ENCODE assay signal across 1 cellular context in the genomic region with DNA sequence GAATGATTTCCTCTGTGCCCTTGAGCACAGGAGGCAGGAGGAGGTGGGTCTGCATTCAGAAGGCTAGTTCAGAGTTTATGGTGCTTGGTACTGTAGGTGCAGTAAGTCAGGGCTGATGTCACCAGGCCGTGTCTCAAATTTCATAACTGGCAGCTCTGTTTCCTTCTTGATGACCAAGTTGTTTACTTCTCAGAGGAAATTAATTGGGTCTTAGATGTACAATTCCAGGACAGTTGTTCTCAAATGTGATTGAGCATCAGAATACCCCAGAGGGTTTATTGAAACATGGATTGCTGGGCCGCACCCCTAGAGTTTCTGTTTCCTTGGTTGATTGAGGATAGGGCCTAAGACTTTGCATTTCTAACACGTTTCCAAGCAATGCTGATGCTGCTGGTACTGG.
TF ChIP-seq lines count a peak whose summit lies in the region.

No MANE protein-coding gene starts in this region.

TF ChIP-seq in HEK293, 187 proteins besides CTCF, POLR2A, EP300 and RAD21 (continued from another document):
- peak; percentile 24; the same call in 1 of the 2 replicates for TF ChIP-seq ZNF843 (tag by site-specific recombination; IDR thresholded peaks at IDR 0.05)
- peak; percentile 75 for TF ChIP-seq ZFP69B (tag by site-specific recombination; IDR thresholded peaks at IDR 0.05)
- TF ChIP-seq ZNF677 (tag by site-specific recombination; IDR thresholded peaks at IDR 0.05), result no peak
- no peak for TF ChIP-seq ZNF555 (tag by site-specific recombination; conservative IDR thresholded peaks at IDR 0.05)
- peak; percentile 77 for TF ChIP-seq FEZF1 (tag by site-specific recombination; IDR thresholded peaks at IDR 0.05)
- TF ChIP-seq, protein P1, sequence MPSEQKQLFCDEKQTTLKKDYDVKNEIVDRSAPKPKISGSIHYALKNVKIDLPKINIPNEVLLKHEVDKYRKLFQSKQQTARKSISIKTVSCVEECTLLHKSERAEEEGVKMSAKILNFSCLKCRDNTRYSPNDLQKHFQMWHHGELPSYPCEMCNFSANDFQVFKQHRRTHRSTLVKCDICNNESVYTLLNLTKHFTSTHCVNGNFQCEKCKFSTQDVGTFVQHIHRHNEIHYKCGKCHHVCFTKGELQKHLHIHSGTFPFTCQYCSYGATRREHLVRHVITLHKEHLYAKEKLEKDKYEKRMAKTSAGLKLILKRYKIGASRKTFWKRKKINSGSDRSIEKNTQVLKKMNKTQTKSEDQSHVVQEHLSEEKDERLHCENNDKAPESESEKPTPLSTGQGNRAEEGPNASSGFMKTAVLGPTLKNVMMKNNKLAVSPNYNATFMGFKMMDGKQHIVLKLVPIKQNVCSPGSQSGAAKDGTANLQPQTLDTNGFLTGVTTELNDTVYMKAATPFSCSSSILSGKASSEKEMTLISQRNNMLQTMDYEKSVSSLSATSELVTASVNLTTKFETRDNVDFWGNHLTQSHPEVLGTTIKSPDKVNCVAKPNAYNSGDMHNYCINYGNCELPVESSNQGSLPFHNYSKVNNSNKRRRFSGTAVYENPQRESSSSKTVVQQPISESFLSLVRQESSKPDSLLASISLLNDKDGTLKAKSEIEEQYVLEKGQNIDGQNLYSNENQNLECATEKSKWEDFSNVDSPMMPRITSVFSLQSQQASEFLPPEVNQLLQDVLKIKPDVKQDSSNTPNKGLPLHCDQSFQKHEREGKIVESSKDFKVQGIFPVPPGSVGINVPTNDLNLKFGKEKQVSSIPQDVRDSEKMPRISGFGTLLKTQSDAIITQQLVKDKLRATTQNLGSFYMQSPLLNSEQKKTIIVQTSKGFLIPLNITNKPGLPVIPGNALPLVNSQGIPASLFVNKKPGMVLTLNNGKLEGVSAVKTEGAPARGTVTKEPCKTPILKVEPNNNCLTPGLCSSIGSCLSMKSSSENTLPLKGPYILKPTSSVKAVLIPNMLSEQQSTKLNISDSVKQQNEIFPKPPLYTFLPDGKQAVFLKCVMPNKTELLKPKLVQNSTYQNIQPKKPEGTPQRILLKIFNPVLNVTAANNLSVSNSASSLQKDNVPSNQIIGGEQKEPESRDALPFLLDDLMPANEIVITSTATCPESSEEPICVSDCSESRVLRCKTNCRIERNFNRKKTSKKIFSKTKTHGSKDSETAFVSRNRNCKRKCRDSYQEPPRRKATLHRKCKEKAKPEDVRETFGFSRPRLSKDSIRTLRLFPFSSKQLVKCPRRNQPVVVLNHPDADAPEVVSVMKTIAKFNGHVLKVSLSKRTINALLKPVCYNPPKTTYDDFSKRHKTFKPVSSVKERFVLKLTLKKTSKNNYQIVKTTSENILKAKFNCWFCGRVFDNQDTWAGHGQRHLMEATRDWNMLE (tag by site-specific recombination; conservative IDR thresholded peaks at IDR 0.05; ENCODE audit: low read depth), result no peak
- peak; percentile 84; the same call in 1 of the 2 replicates for TF ChIP-seq ZNF660 (tag by site-specific recombination; IDR thresholded peaks at IDR 0.05)
- TF ChIP-seq ZNF776 (tag by site-specific recombination; IDR thresholded peaks at IDR 0.05; ENCODE audit: borderline replicate concordance), result no peak
- TF ChIP-seq ZBTB8A (tag by site-specific recombination; IDR thresholded peaks at IDR 0.05), result no peak
- 0 out of 2 replicates have a peak, but pooled peaks have one; percentile 18 for TF ChIP-seq IKZF3 (tag by site-specific recombination; IDR thresholded peaks at IDR 0.05)
- TF ChIP-seq, protein P2, sequence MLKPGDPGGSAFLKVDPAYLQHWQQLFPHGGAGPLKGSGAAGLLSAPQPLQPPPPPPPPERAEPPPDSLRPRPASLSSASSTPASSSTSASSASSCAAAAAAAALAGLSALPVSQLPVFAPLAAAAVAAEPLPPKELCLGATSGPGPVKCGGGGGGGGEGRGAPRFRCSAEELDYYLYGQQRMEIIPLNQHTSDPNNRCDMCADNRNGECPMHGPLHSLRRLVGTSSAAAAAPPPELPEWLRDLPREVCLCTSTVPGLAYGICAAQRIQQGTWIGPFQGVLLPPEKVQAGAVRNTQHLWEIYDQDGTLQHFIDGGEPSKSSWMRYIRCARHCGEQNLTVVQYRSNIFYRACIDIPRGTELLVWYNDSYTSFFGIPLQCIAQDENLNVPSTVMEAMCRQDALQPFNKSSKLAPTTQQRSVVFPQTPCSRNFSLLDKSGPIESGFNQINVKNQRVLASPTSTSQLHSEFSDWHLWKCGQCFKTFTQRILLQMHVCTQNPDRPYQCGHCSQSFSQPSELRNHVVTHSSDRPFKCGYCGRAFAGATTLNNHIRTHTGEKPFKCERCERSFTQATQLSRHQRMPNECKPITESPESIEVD (tag by site-specific recombination; IDR thresholded peaks at IDR 0.05), result peak; percentile 46; the same call in 1 of the 2 replicates
- TF ChIP-seq, protein P3, sequence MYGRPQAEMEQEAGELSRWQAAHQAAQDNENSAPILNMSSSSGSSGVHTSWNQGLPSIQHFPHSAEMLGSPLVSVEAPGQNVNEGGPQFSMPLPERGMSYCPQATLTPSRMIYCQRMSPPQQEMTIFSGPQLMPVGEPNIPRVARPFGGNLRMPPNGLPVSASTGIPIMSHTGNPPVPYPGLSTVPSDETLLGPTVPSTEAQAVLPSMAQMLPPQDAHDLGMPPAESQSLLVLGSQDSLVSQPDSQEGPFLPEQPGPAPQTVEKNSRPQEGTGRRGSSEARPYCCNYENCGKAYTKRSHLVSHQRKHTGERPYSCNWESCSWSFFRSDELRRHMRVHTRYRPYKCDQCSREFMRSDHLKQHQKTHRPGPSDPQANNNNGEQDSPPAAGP (tag by site-specific recombination; IDR thresholded peaks at IDR 0.05), result 0 out of 2 replicates have a peak, but pooled peaks have one; percentile 33
- no peak for TF ChIP-seq GLI2 (tag by site-specific recombination; IDR thresholded peaks at IDR 0.05; ENCODE audit: borderline replicate concordance, low read depth)
- no peak for TF ChIP-seq GLI4 (tag by site-specific recombination; IDR thresholded peaks at IDR 0.05)
- TF ChIP-seq ZNF394 (tag by site-specific recombination; IDR thresholded peaks at IDR 0.05; ENCODE audit: borderline replicate concordance), result no peak
- TF ChIP-seq, protein P4, sequence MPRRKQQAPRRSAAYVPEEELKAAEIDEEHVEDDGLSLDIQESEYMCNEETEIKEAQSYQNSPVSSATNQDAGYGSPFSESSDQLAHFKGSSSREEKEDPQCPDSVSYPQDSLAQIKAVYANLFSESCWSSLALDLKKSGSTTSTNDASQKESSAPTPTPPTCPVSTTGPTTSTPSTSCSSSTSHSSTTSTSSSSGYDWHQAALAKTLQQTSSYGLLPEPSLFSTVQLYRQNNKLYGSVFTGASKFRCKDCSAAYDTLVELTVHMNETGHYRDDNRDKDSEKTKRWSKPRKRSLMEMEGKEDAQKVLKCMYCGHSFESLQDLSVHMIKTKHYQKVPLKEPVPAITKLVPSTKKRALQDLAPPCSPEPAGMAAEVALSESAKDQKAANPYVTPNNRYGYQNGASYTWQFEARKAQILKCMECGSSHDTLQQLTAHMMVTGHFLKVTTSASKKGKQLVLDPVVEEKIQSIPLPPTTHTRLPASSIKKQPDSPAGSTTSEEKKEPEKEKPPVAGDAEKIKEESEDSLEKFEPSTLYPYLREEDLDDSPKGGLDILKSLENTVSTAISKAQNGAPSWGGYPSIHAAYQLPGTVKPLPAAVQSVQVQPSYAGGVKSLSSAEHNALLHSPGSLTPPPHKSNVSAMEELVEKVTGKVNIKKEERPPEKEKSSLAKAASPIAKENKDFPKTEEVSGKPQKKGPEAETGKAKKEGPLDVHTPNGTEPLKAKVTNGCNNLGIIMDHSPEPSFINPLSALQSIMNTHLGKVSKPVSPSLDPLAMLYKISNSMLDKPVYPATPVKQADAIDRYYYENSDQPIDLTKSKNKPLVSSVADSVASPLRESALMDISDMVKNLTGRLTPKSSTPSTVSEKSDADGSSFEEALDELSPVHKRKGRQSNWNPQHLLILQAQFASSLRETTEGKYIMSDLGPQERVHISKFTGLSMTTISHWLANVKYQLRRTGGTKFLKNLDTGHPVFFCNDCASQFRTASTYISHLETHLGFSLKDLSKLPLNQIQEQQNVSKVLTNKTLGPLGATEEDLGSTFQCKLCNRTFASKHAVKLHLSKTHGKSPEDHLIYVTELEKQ (tag by site-specific recombination; IDR thresholded peaks at IDR 0.05; ENCODE audit: borderline replicate concordance), result peak; percentile 38; the same call in 1 of the 2 replicates
- TF ChIP-seq SP7 (tag by site-specific recombination; IDR thresholded peaks at IDR 0.05), result peak; percentile 70
- no peak for TF ChIP-seq ZNF747 (tag by site-specific recombination; IDR thresholded peaks at IDR 0.05)
- TF ChIP-seq, protein P5, sequence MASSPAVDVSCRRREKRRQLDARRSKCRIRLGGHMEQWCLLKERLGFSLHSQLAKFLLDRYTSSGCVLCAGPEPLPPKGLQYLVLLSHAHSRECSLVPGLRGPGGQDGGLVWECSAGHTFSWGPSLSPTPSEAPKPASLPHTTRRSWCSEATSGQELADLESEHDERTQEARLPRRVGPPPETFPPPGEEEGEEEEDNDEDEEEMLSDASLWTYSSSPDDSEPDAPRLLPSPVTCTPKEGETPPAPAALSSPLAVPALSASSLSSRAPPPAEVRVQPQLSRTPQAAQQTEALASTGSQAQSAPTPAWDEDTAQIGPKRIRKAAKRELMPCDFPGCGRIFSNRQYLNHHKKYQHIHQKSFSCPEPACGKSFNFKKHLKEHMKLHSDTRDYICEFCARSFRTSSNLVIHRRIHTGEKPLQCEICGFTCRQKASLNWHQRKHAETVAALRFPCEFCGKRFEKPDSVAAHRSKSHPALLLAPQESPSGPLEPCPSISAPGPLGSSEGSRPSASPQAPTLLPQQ (tag by site-specific recombination; IDR thresholded peaks at IDR 0.05), result peak; percentile 79
- TF ChIP-seq, protein P6, sequence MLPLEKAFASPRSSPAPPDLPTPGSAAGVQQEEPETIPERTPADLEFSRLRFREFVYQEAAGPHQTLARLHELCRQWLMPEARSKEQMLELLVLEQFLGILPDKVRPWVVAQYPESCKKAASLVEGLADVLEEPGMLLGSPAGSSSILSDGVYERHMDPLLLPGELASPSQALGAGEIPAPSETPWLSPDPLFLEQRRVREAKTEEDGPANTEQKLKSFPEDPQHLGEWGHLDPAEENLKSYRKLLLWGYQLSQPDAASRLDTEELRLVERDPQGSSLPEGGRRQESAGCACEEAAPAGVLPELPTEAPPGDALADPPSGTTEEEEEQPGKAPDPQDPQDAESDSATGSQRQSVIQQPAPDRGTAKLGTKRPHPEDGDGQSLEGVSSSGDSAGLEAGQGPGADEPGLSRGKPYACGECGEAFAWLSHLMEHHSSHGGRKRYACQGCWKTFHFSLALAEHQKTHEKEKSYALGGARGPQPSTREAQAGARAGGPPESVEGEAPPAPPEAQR (tag by site-specific recombination; IDR thresholded peaks at IDR 0.05), result no peak
- TF ChIP-seq, protein P7, sequence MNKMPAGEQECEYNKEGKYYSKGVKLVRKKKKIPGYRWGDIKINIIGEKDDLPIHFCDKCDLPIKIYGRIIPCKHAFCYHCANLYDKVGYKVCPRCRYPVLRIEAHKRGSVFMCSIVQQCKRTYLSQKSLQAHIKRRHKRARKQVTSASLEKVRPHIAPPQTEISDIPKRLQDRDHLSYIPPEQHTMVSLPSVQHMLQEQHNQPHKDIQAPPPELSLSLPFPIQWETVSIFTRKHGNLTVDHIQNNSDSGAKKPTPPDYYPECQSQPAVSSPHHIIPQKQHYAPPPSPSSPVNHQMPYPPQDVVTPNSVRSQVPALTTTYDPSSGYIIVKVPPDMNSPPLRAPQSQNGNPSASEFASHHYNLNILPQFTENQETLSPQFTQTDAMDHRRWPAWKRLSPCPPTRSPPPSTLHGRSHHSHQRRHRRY (tag by site-specific recombination; IDR thresholded peaks at IDR 0.05), result no peak
- no peak for TF ChIP-seq ZNF324 (tag by site-specific recombination; IDR thresholded peaks at IDR 0.05)
- TF ChIP-seq ZNF624 (tag by site-specific recombination; IDR thresholded peaks at IDR 0.05), result no peak
- TF ChIP-seq ZXDB (tag by site-specific recombination; IDR thresholded peaks at IDR 0.05), result peak; percentile 54; the same call in 1 of the 2 replicates
- TF ChIP-seq ZNF423 (tag by site-specific recombination; IDR thresholded peaks at IDR 0.05), result no peak
- TF ChIP-seq, protein P8, sequence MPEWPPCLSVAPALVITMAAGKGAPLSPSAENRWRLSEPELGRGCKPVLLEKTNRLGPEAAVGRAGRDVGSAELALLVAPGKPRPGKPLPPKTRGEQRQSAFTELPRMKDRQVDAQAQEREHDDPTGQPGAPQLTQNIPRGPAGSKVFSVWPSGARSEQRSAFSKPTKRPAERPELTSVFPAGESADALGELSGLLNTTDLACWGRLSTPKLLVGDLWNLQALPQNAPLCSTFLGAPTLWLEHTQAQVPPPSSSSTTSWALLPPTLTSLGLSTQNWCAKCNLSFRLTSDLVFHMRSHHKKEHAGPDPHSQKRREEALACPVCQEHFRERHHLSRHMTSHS (tag by site-specific recombination; IDR thresholded peaks at IDR 0.05), result no peak
- no peak for TF ChIP-seq ZNF341 (tag by site-specific recombination; IDR thresholded peaks at IDR 0.05; ENCODE audit: low read depth)
- 0 out of 2 replicates have a peak, but pooled peaks have one; percentile 35 for TF ChIP-seq ZNF24 (tag by site-specific recombination; IDR thresholded peaks at IDR 0.05)
- TF ChIP-seq ZNF366 (tag by site-specific recombination; conservative IDR thresholded peaks at IDR 0.05), result peak; percentile 64
- TF ChIP-seq ZNF248 (tag by site-specific recombination; IDR thresholded peaks at IDR 0.05), result no peak
- peak; percentile 72 for TF ChIP-seq OSR2 (tag by site-specific recombination; IDR thresholded peaks at IDR 0.05)
- no peak for TF ChIP-seq ZNF221 (tag by site-specific recombination; IDR thresholded peaks at IDR 0.05; ENCODE audit: borderline replicate concordance)
- TF ChIP-seq, protein P9, sequence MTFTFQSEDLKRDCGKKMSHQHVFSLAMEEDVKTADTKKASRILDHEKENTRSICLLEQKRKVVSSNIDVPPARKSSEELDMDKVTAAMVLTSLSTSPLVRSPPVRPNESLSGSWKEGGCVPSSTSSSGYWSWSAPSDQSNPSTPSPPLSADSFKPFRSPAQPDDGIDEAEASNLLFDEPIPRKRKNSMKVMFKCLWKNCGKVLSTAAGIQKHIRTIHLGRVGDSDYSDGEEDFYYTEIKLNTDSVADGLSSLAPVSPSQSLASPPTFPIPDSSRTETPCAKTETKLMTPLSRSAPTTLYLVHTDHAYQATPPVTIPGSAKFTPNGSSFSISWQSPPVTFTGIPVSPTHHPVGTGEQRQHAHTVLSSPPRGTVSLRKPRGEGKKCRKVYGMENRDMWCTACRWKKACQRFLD (tag by site-specific recombination; IDR thresholded peaks at IDR 0.05), result no peak
- TF ChIP-seq ZFP3 (tag by site-specific recombination; IDR thresholded peaks at IDR 0.05; ENCODE audit: low read depth), result no peak
- no peak for TF ChIP-seq ZNF16 (tag by site-specific recombination; IDR thresholded peaks at IDR 0.05; ENCODE audit: low read depth)
- TF ChIP-seq ZBTB21 (tag by site-specific recombination; IDR thresholded peaks at IDR 0.05), result 0 out of 2 replicates have a peak, but pooled peaks have one; percentile 17
- peak; percentile 60; the same call in 1 of the 2 replicates for TF ChIP-seq ZNF600 (tag by site-specific recombination; IDR thresholded peaks at IDR 0.05)
- no peak for TF ChIP-seq ZNF274 (IDR thresholded peaks at IDR 0.05; ENCODE audit: low read length)
- no peak for TF ChIP-seq ZNF274 (tag by site-specific recombination; IDR thresholded peaks at IDR 0.05; ENCODE audit: borderline replicate concordance)
